In genomic region chr15:53891862-53892261, GRCh38 we compare ENCODE assay signal across 8 cellular contexts.
DNase-seq lines count a peak whose midpoint lies in the region; ATAC-seq, FAIRE-seq and TF ChIP-seq lines count a peak whose summit lies in the region.
"Not testable (repeated sequence)": the region's sequence is repeated elsewhere in the genome, so short reads cannot be mapped to it uniquely, and the experiment has no call there.

No MANE protein-coding gene starts in this region.

- H3K79me2 ChIP-seq in GM23338 (replicated peaks; ENCODE audit: insufficient read depth); OCI-LY3 (ENCODE audit: low read length); keratinocyte (ENCODE audit: control insufficient read depth, insufficient read depth, low read length): not testable (repeated sequence)

- not testable (repeated sequence) for H3K27me3 Mint-ChIP-seq in GM23338 (ENCODE audit: insufficient read depth, low read depth, poor library complexity); chondrocyte (ENCODE audit: low read depth)

- ATAC-seq in GM23338, result not testable (repeated sequence)

- H3K27ac Mint-ChIP-seq in GM23338; chondrocyte (ENCODE audit: unreplicated experiment): not testable (repeated sequence)

- H3K9me1 ChIP-seq in keratinocyte (ENCODE audit: control insufficient read depth, extremely low read depth, insufficient read depth, low read length), result not testable (repeated sequence)

- peaks cover 44% of the 10 kb centered on the region for H3K9me3 Mint-ChIP-seq in GM23338
- H3K9me3 Mint-ChIP-seq in chondrocyte (ENCODE audit: low read depth), result peaks cover 16% of the 10 kb centered on the region

- H3K9me2 ChIP-seq in GM23338 (ENCODE audit: insufficient read depth), result not testable (repeated sequence)

- FAIRE-seq in D721Med (lab: Jason Lieb, UNC); keratinocyte (lab: Jason Lieb, UNC): not testable (repeated sequence)

- not testable (repeated sequence) for H2AFZ ChIP-seq in GM23338; OCI-LY3 (ENCODE audit: low read depth, low read length); keratinocyte (ENCODE audit: control insufficient read depth, low read length)

- H3K27ac ChIP-seq in GM23338 (ENCODE audit: low read depth); OCI-LY3 (ENCODE audit: low read length); keratinocyte (ENCODE audit: control insufficient read depth, insufficient read depth, low read length); transverse colon: not testable (repeated sequence)

- not testable (repeated sequence) for TF ChIP-seq EP300 in transverse colon (IDR thresholded peaks at IDR 0.05; ENCODE audit: low read depth)

- in situ Hi-C loops in SK-MEL-5 (cut with HindIII; ENCODE audit: low pct_unique_long_range_greater_than_20kb, low sequenced_read_pairs); transverse colon (cut with MboI; ENCODE audit: low pct_ligation_motif_present in 1 of 4, low pct_unique_long_range_greater_than_20kb in 1 of 4, low sequenced_read_pairs in 3 of 4): not testable (repeated sequence)

- not testable (repeated sequence) for TF ChIP-seq POLR2A in NB4 (IDR thresholded peaks at IDR 0.05; ENCODE audit: extremely low read depth, insufficient read length); transverse colon (IDR thresholded peaks at IDR 0.05)

- H3K9ac ChIP-seq in OCI-LY3 (ENCODE audit: low read length); keratinocyte (ENCODE audit: control insufficient read depth, extremely low read depth, insufficient read depth, low read length): not testable (repeated sequence)

- H4K20me1 ChIP-seq in GM23338 (replicated peaks; ENCODE audit: insufficient read depth); OCI-LY3 (ENCODE audit: insufficient read depth, low read length); keratinocyte (ENCODE audit: control insufficient read depth, extremely low read depth, insufficient read depth, low read length): not testable (repeated sequence)

- DNase-seq in D721Med (ENCODE audit: insufficient read length, low spot score); GM23338 (ENCODE audit: low spot score); chondrocyte (ENCODE audit: low spot score); keratinocyte (ENCODE audit: low read depth, low spot score); transverse colon: not testable (repeated sequence)
- DNase-seq in NB4 (ENCODE audit: low read depth) (peak; percentile 11), SK-MEL-5 (ENCODE audit: low read depth, low spot score) (peak; percentile 20)

- H3K4me3 ChIP-seq in GM23338; NB4 (ENCODE audit: low read depth, low read length); OCI-LY3 (ENCODE audit: low read length); keratinocyte (ENCODE audit: control insufficient read depth in 2 of 3, extremely low read depth in 1 of 3, insufficient read depth in 2 of 3, low read depth in 1 of 3, low read length in 3 of 3); transverse colon: not testable (repeated sequence)

- H3K36me3 ChIP-seq in GM23338 (ENCODE audit: insufficient read depth); OCI-LY3 (replicated peaks; ENCODE audit: low read depth, low read length); keratinocyte (ENCODE audit: control insufficient read depth in 2 of 2, extremely low read depth in 1 of 2, insufficient read depth in 2 of 2, low read length in 2 of 2); transverse colon: not testable (repeated sequence)

- not testable (repeated sequence) for H3K27me3 ChIP-seq in GM23338 (ENCODE audit: insufficient read depth); OCI-LY3 (ENCODE audit: low read depth, low read length); keratinocyte (ENCODE audit: control insufficient read depth, extremely low read depth, insufficient read depth, low read length); transverse colon

- H3K4me3 Mint-ChIP-seq in GM23338; chondrocyte (ENCODE audit: unreplicated experiment): not testable (repeated sequence)

- not testable (repeated sequence) for H3K4me1 ChIP-seq in GM23338 (ENCODE audit: insufficient read depth); OCI-LY3 (ENCODE audit: low read length); keratinocyte (ENCODE audit: control insufficient read depth, extremely low read depth, insufficient read depth, low read length); transverse colon

- TF ChIP-seq CTCF in D721Med (IDR thresholded peaks at IDR 0.05; ENCODE audit: insufficient read depth, missing control alignments) (peak; percentile 21), GM23338 (conservative IDR thresholded peaks at IDR 0.05; ENCODE audit: low read depth in 2 of 2) (peak; percentile 38 to 56; a peak in 3 of 4 replicates), NB4 (IDR thresholded peaks at IDR 0.05; ENCODE audit: low read depth, low read length) (peak; percentile 17), OCI-LY3 (IDR thresholded peaks at IDR 0.05; ENCODE audit: low read depth, low read length) (peak; percentile 19; the same call in 1 of the 2 replicates), chondrocyte (IDR thresholded peaks at IDR 0.05) (peak; percentile 49), keratinocyte (optimal IDR thresholded peaks at IDR 0.05 in 1 of 3, IDR thresholded peaks at IDR 0.05 in 1 of 3, conservative IDR thresholded peaks at IDR 0.05 in 1 of 3; ENCODE audit: extremely low read depth in 1 of 3, insufficient read depth in 2 of 3, low read length in 3 of 3) (peak in 2 of 3 experiments; percentile 24 to 25), transverse colon (IDR thresholded peaks at IDR 0.05) (peak in 3 of 5 experiments; percentile 20 to 30 (median 23))

- not testable (repeated sequence) for H3F3A ChIP-seq in GM23338 (replicated peaks; ENCODE audit: low read depth)

- not testable (repeated sequence) for H3K9me3 ChIP-seq in OCI-LY3 (ENCODE audit: insufficient read depth, low read length); keratinocyte (ENCODE audit: control insufficient read depth, low read depth, low read length); transverse colon

- dilution Hi-C loops in keratinocyte (cut with MboI; ENCODE audit: extremely low pct_ligation_motif_present, low sequenced_read_pairs), result not testable (repeated sequence)

- H3K36me3 Mint-ChIP-seq in GM23338 (ENCODE audit: low read depth); chondrocyte (ENCODE audit: low read depth): not testable (repeated sequence)

- not testable (repeated sequence) for H3K4me1 Mint-ChIP-seq in GM23338; chondrocyte (ENCODE audit: low read depth)

- H3K4me2 ChIP-seq in GM23338; OCI-LY3 (ENCODE audit: low read length); keratinocyte (ENCODE audit: control insufficient read depth, extremely low read depth, insufficient read depth, low read depth, low read length): not testable (repeated sequence)

- intact Hi-C loops in transverse colon (cut with DNase I; ENCODE audit: low total_unique reads), result not testable (repeated sequence)

- WGBS in transverse colon (ENCODE audit: low coverage in 1 of 2), 2 donors, result 50 to 63% methylated on average over 2 to 3 of the region's 3 CpGs
